ENCODE assay signal across 1 cellular context in genomic region chrX:22097295-22097694, GRCh38.
TF ChIP-seq lines count a peak whose summit lies in the region.

No MANE protein-coding gene starts in this region.

TF ChIP-seq in K562, 482 proteins besides CTCF, POLR2A, EP300 and RAD21 (continued from another document):
- no peak for TF ChIP-seq CHD7 (IDR thresholded peaks at IDR 0.05; ENCODE audit: low read depth, low read length)
- TF ChIP-seq ZNF395 (CRISPR knock-in tag; IDR thresholded peaks at IDR 0.05), result no peak
- no peak for TF ChIP-seq ELF4 (CRISPR knock-in tag; IDR thresholded peaks at IDR 0.05)
- TF ChIP-seq MEIS2 (IDR thresholded peaks at IDR 0.05; ENCODE audit: partially characterized antibody), result peak; percentile 68
- TF ChIP-seq TAL1 (IDR thresholded peaks at IDR 0.05), result no peak
